In the genomic region with DNA sequence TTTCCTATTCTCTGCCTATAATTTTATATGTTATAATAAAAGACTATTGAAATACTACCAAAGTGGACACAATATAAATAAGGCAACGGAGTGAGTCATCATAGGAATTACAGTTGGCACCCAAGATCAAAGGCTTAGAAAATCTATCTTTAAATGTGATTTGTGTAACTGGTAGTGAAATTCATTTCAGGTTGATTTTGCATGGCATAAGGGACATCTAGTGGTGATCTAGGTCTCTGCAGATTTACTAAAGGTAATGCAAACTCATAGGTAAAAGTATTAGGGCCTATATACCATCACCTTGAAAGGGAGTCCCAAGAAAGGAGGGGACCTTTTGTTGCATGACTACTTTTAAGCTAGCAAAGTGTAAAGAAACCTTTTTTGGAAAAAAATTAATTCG, we compare ENCODE assay signal across 8 cellular contexts.
A peak's percentile ranks its signal among the peaks of the same experiment; 100 is the strongest.
DNase-seq lines count a peak whose midpoint lies in the region; ATAC-seq, FAIRE-seq and TF ChIP-seq lines count a peak whose summit lies in the region.

No MANE protein-coding gene starts in this region.

- no peaks in the 10 kb centered on the region for H3K36me3 ChIP-seq in bronchial epithelial cell (ENCODE audit: control insufficient read depth, insufficient read depth, low read length)
- no peaks in the 10 kb centered on the region for H3K36me3 ChIP-seq in CD8-positive, alpha-beta T cell (ENCODE audit: insufficient read depth, low read length)

- DNase-seq in GM12865 (ENCODE audit: low read depth) (peak; percentile 33), NCI-H1105 treated with DMSO at 0.1 percent for 48 hours (lab: John Stamatoyannopoulos, UW) (peak; percentile 65), bronchial epithelial cell (ENCODE audit: low read depth) (peak; percentile 46), non-pigmented ciliary epithelial cell (ENCODE audit: low read depth) (peak; percentile 8)
- no peak for DNase-seq in CD8-positive, alpha-beta T cell
- DNase-seq in stimulated activated CD4-positive, alpha-beta T cell treated with anti-CD3 and anti-CD28 coated beads, Interleukin-2, amount 100 ng/mL, for 24 hours, result no peak

- no peak overlapping the region for H3K4me3 ChIP-seq in GM12865 (ENCODE audit: low read depth, low read length)
- H3K4me3 ChIP-seq in bronchial epithelial cell (ENCODE audit: low read depth, low read length), result no peak overlapping the region
- no peak overlapping the region for H3K4me3 ChIP-seq in CD8-positive, alpha-beta T cell (ENCODE audit: low read depth, low read length)

- no peaks in the 10 kb centered on the region for H3K4me1 Mint-ChIP-seq in CD8-positive, alpha-beta T cell (ENCODE audit: low read depth)

- ATAC-seq in GM21529 (IDR thresholded peaks at IDR 0.05; ENCODE audit: unreplicated experiment), result no peak
- no peak for ATAC-seq in GM21717 (IDR thresholded peaks at IDR 0.05; ENCODE audit: unreplicated experiment)
- no peak for ATAC-seq in CD8-positive, alpha-beta T cell

- H3K27me3 ChIP-seq in bronchial epithelial cell (ENCODE audit: control insufficient read depth, insufficient read depth, low read length), result no peaks in the 10 kb centered on the region
- no peaks in the 10 kb centered on the region for H3K27me3 ChIP-seq in CD8-positive, alpha-beta T cell (ENCODE audit: insufficient read depth, low read length)

- H3K9me3 ChIP-seq in CD8-positive, alpha-beta T cell (ENCODE audit: low read length), result no peaks in the 10 kb centered on the region

- TF ChIP-seq CTCF in GM12865 (IDR thresholded peaks at IDR 0.05; ENCODE audit: insufficient read depth, low read depth, low read length, missing control alignments) (peak; percentile 56), bronchial epithelial cell (IDR thresholded peaks at IDR 0.05; ENCODE audit: insufficient read depth, low read length, severe bottlenecking) (peak; percentile 49)
- TF ChIP-seq CTCF in CD8-positive, alpha-beta T cell (IDR thresholded peaks at IDR 0.05), result no peak

- no peak overlapping the region for H3K27ac Mint-ChIP-seq in CD8-positive, alpha-beta T cell

- no peak overlapping the region for H3K4me3 Mint-ChIP-seq in CD8-positive, alpha-beta T cell

- no peak overlapping the region for H3K27ac ChIP-seq in CD8-positive, alpha-beta T cell (ENCODE audit: low read depth, low read length)

- FAIRE-seq in bronchial epithelial cell (lab: Jason Lieb, UNC), result no peak

- H3K36me3 Mint-ChIP-seq in CD8-positive, alpha-beta T cell, result no peaks in the 10 kb centered on the region

- intact Hi-C loops in CD8-positive, alpha-beta T cell (cut with DNase I, micrococcal nuclease), result no loop called here

- H3K4me1 ChIP-seq in CD8-positive, alpha-beta T cell (ENCODE audit: insufficient read depth, low read length), result no peaks in the 10 kb centered on the region

- POLR2A ChIA-PET in CD8-positive, alpha-beta T cell (lab: Charles Lee), result no interaction called here

- CTCF ChIA-PET in CD8-positive, alpha-beta T cell (lab: Charles Lee), result no interaction called here

- H3K9me3 Mint-ChIP-seq in CD8-positive, alpha-beta T cell, result no peaks in the 10 kb centered on the region

- peaks cover 2% of the 10 kb centered on the region for H3K27me3 Mint-ChIP-seq in CD8-positive, alpha-beta T cell (ENCODE audit: low read depth)

Comparison
In these comparisons a context has a peak if more than half of its experiments do, and no peak if none do; other contexts are left out.
1. DNase-seq: peak in GM12865 (single experiment), NCI-H1105 treated with DMSO at 0.1 percent for 48 hours (single experiment), bronchial epithelial cell (single experiment) and non-pigmented ciliary epithelial cell (single experiment); none in CD8-positive, alpha-beta T cell (0 of 7) and stimulated activated CD4-positive, alpha-beta T cell treated with anti-CD3 and anti-CD28 coated beads, Interleukin-2, amount 100 ng/mL, for 24 hours (0 of 2).